Comparison of ENCODE assay signal across 9 cellular contexts in genomic region chr20:62953167-62953838, GRCh38. TPM values are rescaled to one million over a fixed set of nuclear protein-coding genes. Genes with fewer than 3 reads are reported as not detected.
DNase-seq lines count a peak whose midpoint lies in the region; ATAC-seq and TF ChIP-seq lines count a peak whose summit lies in the region.
"Had no signal": no experiment of that assay in that cellular context is flagged by ENCODE, and none has a peak within 500 bp of the region (broad histone marks: within the 10 kb centered on the region; RNA-seq: fewer than 3 reads in every experiment).

No MANE protein-coding gene starts in this region.

- no peaks in the 10 kb centered on the region for H3K27me3 Mint-ChIP-seq in activated T-helper 17 cell treated with anti-CD3 and anti-CD28 coated beads, Interleukin-2, amount 50 U/mL, for 72 hours

- no peaks in the 10 kb centered on the region for H3K9me3 ChIP-seq in testis

- peak overlapping the region; percentile 76 to 90 for H3K27ac ChIP-seq in testis

- H3K27ac Mint-ChIP-seq in activated T-helper 17 cell treated with anti-CD3 and anti-CD28 coated beads, Interleukin-2, amount 50 U/mL, for 72 hours: peak overlapping the region; percentile 94

- CTCF ChIA-PET in GM10248 (lab: Yijun Ruan, JAX): interaction anchor here (0.9 to 6.9 kb wide), 13 partner anchors 11 to 227 kb away, joined by 3 to 33 read pairs (median 7); partner anchors contain the start of gene GID8

- no peak for ATAC-seq in activated T-helper 17 cell treated with anti-CD3 and anti-CD28 coated beads, Interleukin-2, amount 50 U/mL, for 72 hours (replicated peaks)

- peak; percentile 5 for DNase-seq in NOMO-1 treated with DMSO at 0.1 percent for 48 hours (lab: John Stamatoyannopoulos, UW; ENCODE audit: unreplicated experiment)
- no peak for DNase-seq in NOMO-1 treated with dmso at 0.1 percent for 144 hours (lab: John Stamatoyannopoulos, UW; ENCODE audit: unreplicated experiment)
- no peak for DNase-seq in kidney epithelial cell (ENCODE audit: low read depth)
- DNase-seq in testis: no peak
- DNase-seq in NCI-H1092 treated with DMSO at 0.1 percent for 48 hours (lab: John Stamatoyannopoulos, UW): no peak
- no peak for DNase-seq in 8988T
- DNase-seq in GM10248 (ENCODE audit: extremely low spot score): no peak
- DNase-seq: NCI-H2029 treated with DMSO at 0.1 percent for 48 hours had no signal

- H3K27me3 ChIP-seq in kidney epithelial cell (ENCODE audit: control insufficient read depth, insufficient read depth, low read length): no peaks in the 10 kb centered on the region
- no peaks in the 10 kb centered on the region for H3K27me3 ChIP-seq in testis

- no peaks in the 10 kb centered on the region for H3K9me3 Mint-ChIP-seq in activated T-helper 17 cell treated with anti-CD3 and anti-CD28 coated beads, Interleukin-2, amount 50 U/mL, for 72 hours

- peaks cover 30% of the 10 kb centered on the region for H3K4me1 ChIP-seq in testis

- H3K36me3 ChIP-seq in kidney epithelial cell (ENCODE audit: control insufficient read depth, insufficient read depth, low read length): no peaks in the 10 kb centered on the region
- no peaks in the 10 kb centered on the region for H3K36me3 ChIP-seq in testis (ENCODE audit: low read depth, missing control alignments)

- no peak for TF ChIP-seq POLR2A in testis (IDR thresholded peaks at IDR 0.05)

- TF ChIP-seq CTCF in kidney epithelial cell (IDR thresholded peaks at IDR 0.05; ENCODE audit: insufficient read depth, low read length, poor library complexity, severe bottlenecking) (no peak), testis (IDR thresholded peaks at IDR 0.05) (no peak), GM10248 (IDR thresholded peaks at IDR 0.05; ENCODE audit: control extremely low read depth, extremely low read depth, low read depth, missing control alignments) (no peak)

- peaks cover 25% of the 10 kb centered on the region for H3K36me3 Mint-ChIP-seq in activated T-helper 17 cell treated with anti-CD3 and anti-CD28 coated beads, Interleukin-2, amount 50 U/mL, for 72 hours (ENCODE audit: low read depth)

- peak overlapping the region; percentile 84 for H3K4me3 Mint-ChIP-seq in activated T-helper 17 cell treated with anti-CD3 and anti-CD28 coated beads, Interleukin-2, amount 50 U/mL, for 72 hours

- intact Hi-C loops in testis (cut with DNase I; ENCODE audit: low total_unique reads): no loop called here

- POLR2A ChIA-PET in GM10248 (lab: Yijun Ruan, JAX): interaction anchor here (0.6 to 1.7 kb wide), 8 partner anchors 10 to 59 kb away, joined by 3 to 8 read pairs (median 4); partner anchors contain the start of gene GID8

- peaks cover 9% of the 10 kb centered on the region for H3K4me1 Mint-ChIP-seq in activated T-helper 17 cell treated with anti-CD3 and anti-CD28 coated beads, Interleukin-2, amount 50 U/mL, for 72 hours

- WGBS in testis, 2 donors: 82 to 92% methylated on average over 2 to 12 of the region's 16 CpGs

- H3K4me3 ChIP-seq in kidney epithelial cell (ENCODE audit: low read depth, low read length) (peak overlapping the region; percentile 24), testis (no peak overlapping the region)

RNA-seq across cellular contexts. Expression of gene SLC17A9, which starts 0.8 kb away (rescaled TPM):
- 1 to 10 TPM; 5.2 to 7.0 TPM for total RNA-seq in activated T-helper 17 cell treated with anti-CD3 and anti-CD28 coated beads, Interleukin-2, amount 50 U/mL, for 72 hours
- total RNA-seq in kidney epithelial cell (12.0 and 13.8 TPM in 2 replicates), testis (1 to 10 TPM; 2.9 to 3.2 TPM)
- 2.1 TPM for polyA plus RNA-seq in testis (ENCODE audit: insufficient read depth, low read depth, low replicate concordance)

RNA-seq across cellular contexts. Expression of gene GID8, which starts 15.4 kb away (rescaled TPM):
- 10 to 100 TPM; 32.7 to 34.6 TPM for total RNA-seq in activated T-helper 17 cell treated with anti-CD3 and anti-CD28 coated beads, Interleukin-2, amount 50 U/mL, for 72 hours
- total RNA-seq in kidney epithelial cell: 32.9 and 36.3 TPM in 2 replicates
- 10 to 100 TPM; 41.9 to 42.6 TPM for total RNA-seq in testis
- 27.3 TPM for polyA plus RNA-seq in testis (ENCODE audit: insufficient read depth, low read depth, low replicate concordance)

RNA-seq across cellular contexts. Expression of gene DIDO1, which starts 27.0 kb away (rescaled TPM):
- 10 to 100 TPM; 51.4 to 51.5 TPM for total RNA-seq in activated T-helper 17 cell treated with anti-CD3 and anti-CD28 coated beads, Interleukin-2, amount 50 U/mL, for 72 hours
- total RNA-seq in kidney epithelial cell (37.9 and 40.2 TPM in 2 replicates), testis (10 to 100 TPM; 98.6 to 99.7 TPM)
- polyA plus RNA-seq in testis (ENCODE audit: insufficient read depth, low read depth, low replicate concordance): 50.5 TPM

RNA-seq across cellular contexts. Expression of gene BHLHE23, which starts 53.5 kb away (rescaled TPM):
- total RNA-seq in activated T-helper 17 cell treated with anti-CD3 and anti-CD28 coated beads, Interleukin-2, amount 50 U/mL, for 72 hours: not detected
- total RNA-seq in kidney epithelial cell (not detected in 2 replicates), testis (1 to 10 TPM; 5.3 to 6.6 TPM)
- polyA plus RNA-seq in testis (ENCODE audit: insufficient read depth, low read depth, low replicate concordance): not detected
